In genomic region chr4:80921441-80921840, GRCh38 we compare ENCODE assay signal across 36 cellular contexts.
"Had no signal": no experiment of that assay in that cellular context is flagged by ENCODE, and none has a peak within 500 bp of the region (broad histone marks: within the 10 kb centered on the region; RNA-seq: fewer than 3 reads in every experiment).

No MANE protein-coding gene starts in this region.

- H3K4me3 ChIP-seq: Peyer's patch, SJSA1 had no signal

- H3K36me3 ChIP-seq: brain microvascular endothelial cell, Peyer's patch, SJSA1 had no signal

- ATAC-seq: activated CD8-positive, alpha-beta memory T cell treated with anti-CD3 and anti-CD28 coated beads, Interleukin-2, amount 10 ng/mL, durations not matched to agents 7 days and 5 days; activated naive CD8-positive, alpha-beta T cell treated with anti-CD3 and anti-CD28 coated beads, Interleukin-2, amount 50 U/mL, for 24 hours had no signal

- H3K27ac ChIP-seq: brain microvascular endothelial cell, Peyer's patch, SJSA1, VCaP had no signal

- H3K9me3 ChIP-seq: Peyer's patch, SJSA1 had no signal

- DNase-seq: activated B cell treated with CpG ODN at 0.5 μM for 24 hours; activated CD4-positive, alpha-beta memory T cell treated with anti-CD3 and anti-CD28 coated beads, Interleukin-2, amount 10 ng/mL, durations not matched to agents 7 days and 5 days; activated CD4-positive, alpha-beta T cell treated with anti-CD3 and anti-CD28 coated beads for 4 hours; activated CD4-positive, CD25-positive, alpha-beta regulatory T cell treated with anti-CD3 and anti-CD28 coated beads, Interleukin-2, amount 50 U/mL, for 72 hours; activated CD8-positive, alpha-beta memory T cell treated with anti-CD3 and anti-CD28 coated beads for 24 hours; activated CD8-positive, alpha-beta memory T cell treated with anti-CD3 and anti-CD28 coated beads, Interleukin-2, amount 10 ng/mL, durations not matched to agents 7 days and 5 days; activated CD8-positive, alpha-beta memory T cell treated with anti-CD3 and anti-CD28 coated beads, Interleukin-2, amount 50 U/mL, for 48 hours; activated effector memory CD4-positive, alpha-beta T cell treated with Interleukin-2 at 50 U/mL for 16 hours; activated naive CD4-positive, alpha-beta T cell treated with anti-CD3 and anti-CD28 coated beads, Interleukin-2, amount 10 ng/mL, durations not matched to agents 7 days and 5 days; activated naive CD8-positive, alpha-beta T cell treated with anti-CD3 and anti-CD28 coated beads, Interleukin-2, amount 50 U/mL, for 24 hours; activated T-cell treated with anti-CD3 and anti-CD28 coated beads, Interleukin-2, amount 50 U/mL, for 48 hours; aorta; brain microvascular endothelial cell; central memory CD4-positive, alpha-beta T cell; Kasumi-1; KG1; MM.1S; MV-4-11; NCI-H1092; NCI-H1436 treated with DMSO at 0.1 percent for 48 hours; NCI-H1694 treated with DMSO at 0.1 percent for 48 hours; NCI-H2029; NCI-H2171; NCI-H2227 treated with DMSO at 0.1 percent for 48 hours; NCI-H446; NCI-H510A treated with DMSO at 0.1 percent for 48 hours; NCI-H526 treated with DMSO at 0.1 percent for 48 hours; NCI-H774; Peyer's patch; RPMI8226; SHP77 treated with DMSO at 0.1 percent for 48 hours; SW 1271; T-helper 1 cell; T-helper 9 cell had no signal

- H3K4me1 ChIP-seq: Peyer's patch, SJSA1 had no signal

- H3K27me3 ChIP-seq: brain microvascular endothelial cell, Peyer's patch had no signal
